ENCODE assay signal across 8 cellular contexts in genomic region chr17:32518856-32519768, GRCh38. TPM values are rescaled to one million over a fixed set of nuclear protein-coding genes. Genes with fewer than 3 reads are reported as not detected.
DNase-seq lines count a peak whose midpoint lies in the region; ATAC-seq and TF ChIP-seq lines count a peak whose summit lies in the region.

No MANE protein-coding gene starts in this region.

- no peaks in the 10 kb centered on the region for H3K79me2 ChIP-seq in PC-9 (ENCODE audit: low read depth)

- H3K4me3 ChIP-seq in HEK293 (ENCODE audit: low read depth, low read length) (peak overlapping the region; percentile 35), PC-9 (peak overlapping the region; percentile 56), rectal smooth muscle tissue (ENCODE audit: low read length) (peak overlapping the region; percentile 47)

- no TSS peak for BruUV-seq in PC-9 (replicated peaks; lab: Mats Ljungman, UMichigan)

- no peaks in the 10 kb centered on the region for H4K20me1 ChIP-seq in PC-9 (ENCODE audit: insufficient read depth)

- TF ChIP-seq CTCF in HEK293 (tag by site-specific recombination; IDR thresholded peaks at IDR 0.05) (no peak), PC-9 (conservative IDR thresholded peaks at IDR 0.05) (no peak)

- H3K27me3 ChIP-seq in PC-9 (ENCODE audit: insufficient read depth, low read depth), result no peaks in the 10 kb centered on the region
- H3K27me3 ChIP-seq in rectal smooth muscle tissue (ENCODE audit: control insufficient read depth, insufficient read depth, low read length), result no peaks in the 10 kb centered on the region

- H3F3A ChIP-seq in PC-9 (ENCODE audit: insufficient read depth, low read depth), result no peaks in the 10 kb centered on the region

- peak; percentile 64 for ATAC-seq in Right ventricle myocardium inferior
- ATAC-seq in HG03280 (IDR thresholded peaks at IDR 0.05; ENCODE audit: unreplicated experiment), result no peak
- no peak for ATAC-seq in HG02678 (IDR thresholded peaks at IDR 0.05; ENCODE audit: unreplicated experiment)

- H3K9me2 ChIP-seq in PC-9 (ENCODE audit: insufficient read depth), result no peaks in the 10 kb centered on the region

- H3K4me1 ChIP-seq in HEK293 (ENCODE audit: control insufficient read depth, insufficient read depth, low read length) (peaks cover 21% of the 10 kb centered on the region), PC-9 (replicated peaks; ENCODE audit: insufficient read depth) (0 out of 2 replicates have a peak, but pooled peaks cover 4% of the 10 kb centered on the region), rectal smooth muscle tissue (ENCODE audit: control insufficient read depth, insufficient read depth, low read length) (no peaks in the 10 kb centered on the region)

- H2AFZ ChIP-seq in PC-9, result peak overlapping the region; percentile 79

- H3K36me3 ChIP-seq in HEK293 (ENCODE audit: control insufficient read depth in 2 of 2, insufficient read depth in 1 of 2, low read length in 2 of 2) (no peaks in the 10 kb centered on the region), PC-9 (ENCODE audit: low read depth) (no peaks in the 10 kb centered on the region), rectal smooth muscle tissue (ENCODE audit: control insufficient read depth, insufficient read depth, low read length) (no peaks in the 10 kb centered on the region)

- H3K9me3 ChIP-seq in HEK293 (ENCODE audit: control insufficient read depth, insufficient read depth, low read depth, low read length) (no peaks in the 10 kb centered on the region), PC-9 (ENCODE audit: insufficient read depth, low read depth) (no peaks in the 10 kb centered on the region)

- DNase-seq in AG08396 (ENCODE audit: low spot score) (peak; percentile 74), PC-9 (peak in 1 of 2 experiments; percentile 56), Right ventricle myocardium inferior (ENCODE audit: missing footprints) (no peak)
- peak; percentile 49 for DNase-seq in activated naive CD4-positive, alpha-beta T cell treated with anti-CD3 and anti-CD28 coated beads, Interleukin-2, amount 50 U/mL, for 16 hours

- CTCF ChIA-PET in HEK293 (lab: Yijun Ruan, JAX), result interaction anchor here (0.6 to 1.7 kb wide), 3 partner anchors 32 to 622 kb away, joined by 3 to 6 read pairs (median 3); partner anchors contain the start of gene CDK5R1
- CTCF ChIA-PET in PC-9 (lab: Charles Lee), result interaction anchor here (0.5 to 0.7 kb wide), 4 partner anchors 10 to 278 kb away, joined by 3 to 18 read pairs (median 8); no protein-coding TSS in a partner anchor

- POLR2A ChIA-PET in HEK293 (lab: Yijun Ruan, JAX), result interaction anchor here (0.6 to 1.5 kb wide), 9 partner anchors 8 to 422 kb away, joined by 3 to 7 read pairs (median 3); partner anchors contain the start of gene PSMD11
- POLR2A ChIA-PET in PC-9 (lab: Charles Lee; ENCODE audit: unreplicated experiment), result no interaction called here

- H3K4me2 ChIP-seq in PC-9, result peak overlapping the region; percentile 77

- H3K9ac ChIP-seq in rectal smooth muscle tissue (ENCODE audit: low read length), result no peak overlapping the region

- intact Hi-C loops in PC-9 (cut with micrococcal nuclease; ENCODE audit: unreplicated experiment) (no loop called here), Right ventricle myocardium inferior (cut with DNase I) (no loop called here)

- H3K27ac ChIP-seq in HEK293 (ENCODE audit: extremely low read depth, low read depth, low read length) (peak overlapping the region; percentile 7; the same call in 1 of the 2 replicates), PC-9 (no peak overlapping the region), rectal smooth muscle tissue (ENCODE audit: low read depth, low read length) (no peak overlapping the region)

TF ChIP-seq in HEK293, 187 proteins besides CTCF, POLR2A, EP300 and RAD21 (continues in another document):
- peak; percentile 83 for TF ChIP-seq EGR2 (tag by site-specific recombination; IDR thresholded peaks at IDR 0.05; ENCODE audit: low read depth)
- 0 out of 2 replicates have a peak, but pooled peaks have one; percentile 31 for TF ChIP-seq ZEB2 (tag by site-specific recombination; IDR thresholded peaks at IDR 0.05)
- TF ChIP-seq GLIS2 (tag by site-specific recombination; IDR thresholded peaks at IDR 0.05), result peak; percentile 45; the same call in 1 of the 2 replicates
- no peak for TF ChIP-seq ZBTB48 (tag by site-specific recombination; IDR thresholded peaks at IDR 0.05)
- peak; percentile 80 for TF ChIP-seq ZNF398 (tag by site-specific recombination; IDR thresholded peaks at IDR 0.05)
- TF ChIP-seq ZFHX2 (tag by site-specific recombination; conservative IDR thresholded peaks at IDR 0.05), result peak; percentile 87
- TF ChIP-seq FEZF1 (tag by site-specific recombination; IDR thresholded peaks at IDR 0.05), result no peak
- TF ChIP-seq OSR2 (tag by site-specific recombination; IDR thresholded peaks at IDR 0.05), result 0 out of 2 replicates have a peak, but pooled peaks have one; percentile 20
- no peak for TF ChIP-seq ZNF654 (tag by site-specific recombination; IDR thresholded peaks at IDR 0.05; ENCODE audit: low read depth)
- TF ChIP-seq ZNF48 (tag by site-specific recombination; IDR thresholded peaks at IDR 0.05), result no peak
- no peak for TF ChIP-seq ZNF639 (tag by site-specific recombination; IDR thresholded peaks at IDR 0.05)
- no peak for TF ChIP-seq ZNF768 (tag by site-specific recombination; IDR thresholded peaks at IDR 0.05)
- peak; percentile 47 for TF ChIP-seq ZBTB8A (tag by site-specific recombination; IDR thresholded peaks at IDR 0.05)
- 0 out of 2 replicates have a peak, but pooled peaks have one; percentile 29 for TF ChIP-seq ZSCAN30 (tag by site-specific recombination; IDR thresholded peaks at IDR 0.05)
- no peak for TF ChIP-seq ZBTB17 (tag by site-specific recombination; IDR thresholded peaks at IDR 0.05)
- TF ChIP-seq SCRT2 (tag by site-specific recombination; IDR thresholded peaks at IDR 0.05), result no peak
- 0 out of 2 replicates have a peak, but pooled peaks have one; percentile 34 for TF ChIP-seq KLF10 (tag by site-specific recombination; IDR thresholded peaks at IDR 0.05)
- TF ChIP-seq OVOL3 (tag by site-specific recombination; IDR thresholded peaks at IDR 0.05), result no peak
- 0 out of 2 replicates have a peak, but pooled peaks have one; percentile 16 for TF ChIP-seq SP3 (tag by site-specific recombination; IDR thresholded peaks at IDR 0.05)
- TF ChIP-seq ZNF157 (tag by site-specific recombination; IDR thresholded peaks at IDR 0.05), result no peak
- TF ChIP-seq ATF2 (tag by site-specific recombination; IDR thresholded peaks at IDR 0.05; ENCODE audit: low read depth), result 0 out of 2 replicates have a peak, but pooled peaks have one; percentile 20
- TF ChIP-seq PATZ1 (tag by site-specific recombination; IDR thresholded peaks at IDR 0.05), result peak; percentile 65

RNA-seq across cellular contexts. Expression of gene CDK5R1, which starts 32.3 kb away (rescaled TPM):
- total RNA-seq in PC-9 (2021), result 1.8 and 2.1 TPM in 2 replicates
- total RNA-seq in Right ventricle myocardium inferior, result 1.3 TPM
